8 cellular contexts compared by ENCODE assay signal in genomic region chrY:19567051-19567901, GRCh38.
A peak's percentile ranks its signal among the peaks of the same experiment; 100 is the strongest.
DNase-seq lines count a peak whose midpoint lies in the region; ATAC-seq and TF ChIP-seq lines count a peak whose summit lies in the region.

No MANE protein-coding gene starts in this region.

- H3K9me3 Mint-ChIP-seq in CD4-positive, alpha-beta T cell, result no peaks in the 10 kb centered on the region

- peaks cover 50% of the 10 kb centered on the region for H3K4me1 Mint-ChIP-seq in CD4-positive, alpha-beta T cell (ENCODE audit: low read depth)

- no peaks in the 10 kb centered on the region for H3K27me3 ChIP-seq in CD4-positive, alpha-beta T cell (ENCODE audit: control insufficient read depth, insufficient read depth, low read length)
- H3K27me3 ChIP-seq in SJSA1 (replicated peaks) (no peaks in the 10 kb centered on the region), duodenal mucosa (ENCODE audit: control insufficient read depth in 1 of 2, insufficient read depth in 2 of 2, low read length in 2 of 2) (no peaks in the 10 kb centered on the region), neutrophil (no peaks in the 10 kb centered on the region), ascending aorta (no peaks in the 10 kb centered on the region)

- H3K4me3 Mint-ChIP-seq in CD4-positive, alpha-beta T cell, result peak overlapping the region; percentile 95

- H3K4me1 ChIP-seq in SJSA1 (replicated peaks), result 0 out of 2 replicates have a peak, but pooled peaks cover 3% of the 10 kb centered on the region
- peaks cover 4% of the 10 kb centered on the region in 2 donors for H3K4me1 ChIP-seq in duodenal mucosa (ENCODE audit: control insufficient read depth in 1 of 2, insufficient read depth in 2 of 2, low read length in 2 of 2)
- peaks cover 0 to 4% of the 10 kb centered on the region in 2 experiments for H3K4me1 ChIP-seq in neutrophil (ENCODE audit: control insufficient read depth in 1 of 2, insufficient read depth in 1 of 2, low read depth in 1 of 2, low read length in 1 of 2)
- no peaks in the 10 kb centered on the region for H3K4me1 ChIP-seq in ascending aorta

- POLR2A ChIA-PET in CD4-positive, alpha-beta T cell (lab: Charles Lee), result interaction anchor here (0.6 to 2.7 kb wide), 27 partner anchors 10 to 1455 kb away, joined by 3 to 63 read pairs (median 4); partner anchors contain the start of genes EIF1AY and KDM5D

- no peaks in the 10 kb centered on the region for H3K9me3 ChIP-seq in CD4-positive, alpha-beta T cell (ENCODE audit: control insufficient read depth, low read length)
- H3K9me3 ChIP-seq in SJSA1 (replicated peaks) (no peaks in the 10 kb centered on the region), duodenal mucosa (ENCODE audit: control insufficient read depth in 1 of 2, low read length in 2 of 2) (no peaks in the 10 kb centered on the region), neutrophil (no peaks in the 10 kb centered on the region), ascending aorta (no peaks in the 10 kb centered on the region)

- H3K36me3 ChIP-seq in SJSA1, result no peaks in the 10 kb centered on the region
- no peaks in the 10 kb centered on the region for H3K36me3 ChIP-seq in duodenal mucosa (ENCODE audit: control insufficient read depth in 1 of 2, insufficient read depth in 2 of 2, low read length in 2 of 2)
- no peaks in the 10 kb centered on the region for H3K36me3 ChIP-seq in neutrophil
- H3K36me3 ChIP-seq in ascending aorta, result no peaks in the 10 kb centered on the region

- CTCF ChIA-PET in CD4-positive, alpha-beta T cell (lab: Charles Lee), result no interaction called here

- peak in 7 of 10 experiments; percentile 66 to 81 (median 69) for DNase-seq in CD4-positive, alpha-beta T cell
- DNase-seq in SJSA1 (ENCODE audit: low read depth in 1 of 2, low spot score in 2 of 2) (peak; percentile 82 to 87), NCI-H510A (lab: John Stamatoyannopoulos, UW) (no peak), ascending aorta (ENCODE audit: low spot score in 2 of 2) (no peak), activated gamma-delta T cell (lab: John Stamatoyannopoulos, UW) (no peak)

- H3K27ac Mint-ChIP-seq in CD4-positive, alpha-beta T cell, result peak overlapping the region; percentile 99

- no peak for TF ChIP-seq CTCF in CD4-positive, alpha-beta T cell (IDR thresholded peaks at IDR 0.05)
- TF ChIP-seq CTCF in neutrophil (IDR thresholded peaks at IDR 0.05) (no peak), ascending aorta (IDR thresholded peaks at IDR 0.05) (no peak)

- H3K27ac ChIP-seq in CD4-positive, alpha-beta T cell (ENCODE audit: low read depth, low read length), result peak overlapping the region; percentile 78
- 0 out of 2 replicates have a peak overlapping the region, but pooled peaks have one; percentile 32 for H3K27ac ChIP-seq in SJSA1
- H3K27ac ChIP-seq in duodenal mucosa (ENCODE audit: low read depth, low read length), result peak overlapping the region; percentile 61
- peak overlapping the region; percentile 76 for H3K27ac ChIP-seq in neutrophil
- H3K27ac ChIP-seq in ascending aorta, result no peak overlapping the region

- intact Hi-C loops in CD4-positive, alpha-beta T cell (cut with DNase I, micrococcal nuclease), result loop anchor here (1.0 to 5.0 kb wide), 4 partner anchors 65 to 178 kb away; partner anchors contain the start of gene KDM5D (in 1 of the 2)
- intact Hi-C loops in ascending aorta (cut with DNase I), result no loop called here

- H3K9ac ChIP-seq in duodenal mucosa (ENCODE audit: low read depth in 1 of 2, low read length in 2 of 2), result peak overlapping the region; percentile 58 to 77

- no peaks in the 10 kb centered on the region for H3K27me3 Mint-ChIP-seq in CD4-positive, alpha-beta T cell

- peaks cover 33% of the 10 kb centered on the region for H3K36me3 Mint-ChIP-seq in CD4-positive, alpha-beta T cell (ENCODE audit: low read depth)

- peak; percentile 79 for ATAC-seq in CD4-positive, alpha-beta T cell (ENCODE audit: poor library complexity)
- ATAC-seq in HG02798 (IDR thresholded peaks at IDR 0.05; ENCODE audit: poor library complexity, unreplicated experiment), result peak; percentile 82

- H3K4me3 ChIP-seq in SJSA1, result peak overlapping the region; percentile 54
- H3K4me3 ChIP-seq in duodenal mucosa (ENCODE audit: low read depth in 1 of 2, low read length in 2 of 2), result peak overlapping the region; percentile 79 to 90
- peak overlapping the region; percentile 53 to 68 for H3K4me3 ChIP-seq in neutrophil (ENCODE audit: low read depth in 1 of 2, low read length in 1 of 2)
- no peak overlapping the region for H3K4me3 ChIP-seq in ascending aorta

Comparison
In these comparisons a context has a peak if more than half of its experiments do, and no peak if none do; other contexts are left out.
1. DNase-seq: peak in CD4-positive, alpha-beta T cell (7 of 10) and SJSA1 (2 of 2); none in NCI-H510A (single experiment), ascending aorta (0 of 2) and activated gamma-delta T cell (single experiment).
2. H3K27ac ChIP-seq: peak in CD4-positive, alpha-beta T cell (single experiment), SJSA1 (single experiment), duodenal mucosa (single experiment) and neutrophil (single experiment); none in ascending aorta (0 of 2).
3. H3K4me3 ChIP-seq: peak in SJSA1 (single experiment), duodenal mucosa (2 of 2) and neutrophil (2 of 2); none in ascending aorta (0 of 2).